In the genomic region with DNA sequence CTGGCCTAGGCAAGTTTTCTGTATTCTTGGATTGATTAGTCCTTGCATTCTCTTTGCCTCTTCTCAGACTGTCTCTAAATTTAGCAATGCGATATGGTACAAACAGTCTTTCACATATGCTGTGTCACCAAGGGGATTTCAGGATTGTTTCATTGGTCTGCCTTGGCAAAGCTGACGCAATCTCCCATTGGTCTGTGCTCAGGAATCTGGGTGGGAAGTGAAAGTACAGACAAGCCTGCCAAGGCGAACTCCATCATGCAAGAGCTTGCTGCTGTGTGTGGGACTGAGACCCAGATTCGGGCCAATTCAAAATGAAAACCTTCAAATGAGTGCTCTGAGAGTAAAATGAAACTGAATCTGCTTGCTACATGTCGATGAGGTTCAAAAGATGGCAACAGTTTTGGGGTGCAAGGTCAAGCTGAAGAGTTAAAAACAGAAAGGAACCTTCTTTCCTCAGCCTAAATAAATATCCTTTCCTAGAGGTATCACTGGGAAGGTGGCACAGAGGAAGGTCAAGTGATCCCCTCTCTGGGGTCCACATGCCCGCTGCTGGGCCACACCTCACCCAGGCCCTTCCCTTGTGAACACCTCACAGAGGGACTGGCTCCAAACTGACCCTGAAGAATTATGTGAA, we compare ENCODE assay signal across 8 cellular contexts.
DNase-seq lines count a peak whose midpoint lies in the region; ATAC-seq and TF ChIP-seq lines count a peak whose summit lies in the region.

No MANE protein-coding gene starts in this region.

- peak overlapping the region; percentile 80 for H3K9ac ChIP-seq in SK-N-SH

- TF ChIP-seq EP300 in SK-N-SH (IDR thresholded peaks at IDR 0.05; ENCODE audit: borderline replicate concordance in 1 of 2, low read depth in 1 of 2, low read length in 1 of 2): peak in 1 of 2 experiments; percentile 56; a peak in 1 of 4 replicates

- H3K4me3 ChIP-seq in AG04449 (ENCODE audit: low read depth, low read length) (no peak overlapping the region), SK-N-SH (ENCODE audit: low read depth in 2 of 2, low read length in 1 of 2) (peak overlapping the region in 1 of 2 experiments; percentile 54; a peak in 2 of 4 replicates), aorta (ENCODE audit: low read length in 2 of 2) (peak overlapping the region in 1 of 2 donors; percentile 21)

- H3K27me3 ChIP-seq in SK-N-SH (ENCODE audit: insufficient read depth): no peaks in the 10 kb centered on the region
- H3K27me3 ChIP-seq in aorta (ENCODE audit: control insufficient read depth in 1 of 2, insufficient read depth in 2 of 2, low read length in 1 of 2): no peaks in the 10 kb centered on the region

- no peak for TF ChIP-seq RAD21 in SK-N-SH (IDR thresholded peaks at IDR 0.05; ENCODE audit: low read length)

- peak overlapping the region; percentile 70 for H2AFZ ChIP-seq in SK-N-SH (ENCODE audit: low read depth)

- H3K36me3 ChIP-seq in SK-N-SH (replicated peaks in 1 of 2; ENCODE audit: control insufficient read depth in 1 of 2, insufficient read depth in 2 of 2, low read length in 1 of 2): no peaks in the 10 kb centered on the region
- H3K36me3 ChIP-seq in aorta (ENCODE audit: control insufficient read depth in 1 of 2, insufficient read depth in 2 of 2, low read length in 1 of 2): no peaks in the 10 kb centered on the region

- H4K20me1 ChIP-seq in SK-N-SH (ENCODE audit: insufficient read depth): no peaks in the 10 kb centered on the region

- peaks cover 8 to 9% of the 10 kb centered on the region in 2 donors for H3K4me1 Mint-ChIP-seq in effector memory CD8-positive, alpha-beta T cell (ENCODE audit: low read depth in 2 of 2)

- no peaks in the 10 kb centered on the region for H3K9me2 ChIP-seq in SK-N-SH

- TF ChIP-seq CTCF in AG04449 (IDR thresholded peaks at IDR 0.05; ENCODE audit: insufficient read depth, low read length, missing control alignments) (no peak), SK-N-SH (IDR thresholded peaks at IDR 0.05) (no peak)

- peak overlapping the region; percentile 82 to 100 for H3K27ac ChIP-seq in SK-N-SH (ENCODE audit: low read depth in 2 of 2, low read length in 1 of 2)
- H3K27ac ChIP-seq in aorta (ENCODE audit: low read depth in 1 of 2, low read length in 2 of 2): peak overlapping the region; percentile 82 to 86

- CTCF ChIA-PET in AG04449 (lab: Yijun Ruan, JAX) (interaction anchor here (0.7 kb wide), 1 partner anchor 388 kb away, joined by 4 read pairs; no protein-coding TSS in a partner anchor), SK-N-SH (lab: Yijun Ruan, JAX) (no interaction called here)

- H3K27me3 Mint-ChIP-seq in effector memory CD8-positive, alpha-beta T cell: no peaks in the 10 kb centered on the region

- peak overlapping the region; percentile 79 for H3K4me3 Mint-ChIP-seq in effector memory CD8-positive, alpha-beta T cell

- peak; percentile 87 for ATAC-seq in GM18909 (IDR thresholded peaks at IDR 0.05; ENCODE audit: poor library complexity, unreplicated experiment)
- ATAC-seq in HG03064 (IDR thresholded peaks at IDR 0.05; ENCODE audit: low read depth, unreplicated experiment): peak; percentile 85
- ATAC-seq in effector memory CD8-positive, alpha-beta T cell (replicated peaks): peak; percentile 63
- ATAC-seq in aorta (ENCODE audit: low FRiP score): peak; percentile 89

- intact Hi-C loops in aorta (cut with DNase I): no loop called here

- no peaks in the 10 kb centered on the region for H3K79me2 ChIP-seq in SK-N-SH (ENCODE audit: insufficient read depth)

- no peaks in the 10 kb centered on the region for H3K9me3 Mint-ChIP-seq in effector memory CD8-positive, alpha-beta T cell

- H3K27ac Mint-ChIP-seq in effector memory CD8-positive, alpha-beta T cell: peak overlapping the region; percentile 88 to 96

- H3K9me3 ChIP-seq in SK-N-SH (no peaks in the 10 kb centered on the region), aorta (ENCODE audit: control insufficient read depth, low read length) (no peaks in the 10 kb centered on the region)

- peaks cover 23% of the 10 kb centered on the region for H3F3A ChIP-seq in SK-N-SH (replicated peaks; ENCODE audit: insufficient read depth)

- H3K36me3 Mint-ChIP-seq in effector memory CD8-positive, alpha-beta T cell (ENCODE audit: insufficient read depth): no peaks in the 10 kb centered on the region

- WGBS in SK-N-SH (ENCODE audit: low lambda C conversion rate): 15% methylated on average over 6 of the region's 6 CpGs
- 16 to 17% methylated on average over 6 of the region's 6 CpGs for WGBS in aorta, 2 donors

- POLR2A ChIA-PET in AG04449 (lab: Yijun Ruan, JAX): no interaction called here
- POLR2A ChIA-PET in SK-N-SH (lab: Yijun Ruan, JAX): no interaction called here

- DNase-seq in AG04449 (ENCODE audit: low read depth, low spot score) (peak; percentile 76), SK-N-SH (no peak), non-pigmented ciliary epithelial cell (ENCODE audit: low read depth) (peak; percentile 86), aorta (peak; percentile 83 to 89), NCI-H187 treated with DMSO at 0.1 percent for 48 hours (lab: John Stamatoyannopoulos, UW) (no peak)
- peak in 1 of 3 experiments; percentile 17 for DNase-seq in effector memory CD8-positive, alpha-beta T cell

- peaks cover 0 to 25% of the 10 kb centered on the region in 2 experiments for H3K4me1 ChIP-seq in SK-N-SH (ENCODE audit: control insufficient read depth in 1 of 2, insufficient read depth in 2 of 2, low read depth in 1 of 2, low read length in 1 of 2)
- H3K4me1 ChIP-seq in aorta (ENCODE audit: control insufficient read depth in 1 of 2, insufficient read depth in 2 of 2, low read length in 2 of 2): peaks cover 3 to 10% of the 10 kb centered on the region in 2 donors

- peak overlapping the region; percentile 47 for H3K4me2 ChIP-seq in SK-N-SH

TF ChIP-seq in SK-N-SH, 30 proteins besides CTCF, POLR2A, EP300 and RAD21:
- TF ChIP-seq TEAD4 (IDR thresholded peaks at IDR 0.05; ENCODE audit: borderline replicate concordance, insufficient read depth) (no peak), ELF1 (IDR thresholded peaks at IDR 0.05) (no peak), NFIC (IDR thresholded peaks at IDR 0.05; ENCODE audit: borderline replicate concordance) (peak; percentile 67), FOSL2 (IDR thresholded peaks at IDR 0.05; ENCODE audit: borderline replicate concordance, low read depth) (peak; percentile 6; the same call in 1 of the 2 replicates), TCF12 (IDR thresholded peaks at IDR 0.05) (peak; percentile 54; the same call in 1 of the 2 replicates), FOXM1 (IDR thresholded peaks at IDR 0.05; ENCODE audit: low read depth) (0 out of 2 replicates have a peak, but pooled peaks have one; percentile 44), MEF2A (IDR thresholded peaks at IDR 0.05; ENCODE audit: borderline replicate concordance, low read depth) (peak; percentile 52; the same call in 1 of the 2 replicates), MXI1 (IDR thresholded peaks at IDR 0.05; ENCODE audit: low read depth, low read length) (no peak), TAF1 (IDR thresholded peaks at IDR 0.05; ENCODE audit: borderline replicate concordance, low read depth, low read length) (0 out of 2 replicates have a peak, but pooled peaks have one; percentile 58), JUND (IDR thresholded peaks at IDR 0.05) (peak; percentile 33; the same call in 1 of the 2 replicates)
- TF ChIP-seq, protein P1, sequence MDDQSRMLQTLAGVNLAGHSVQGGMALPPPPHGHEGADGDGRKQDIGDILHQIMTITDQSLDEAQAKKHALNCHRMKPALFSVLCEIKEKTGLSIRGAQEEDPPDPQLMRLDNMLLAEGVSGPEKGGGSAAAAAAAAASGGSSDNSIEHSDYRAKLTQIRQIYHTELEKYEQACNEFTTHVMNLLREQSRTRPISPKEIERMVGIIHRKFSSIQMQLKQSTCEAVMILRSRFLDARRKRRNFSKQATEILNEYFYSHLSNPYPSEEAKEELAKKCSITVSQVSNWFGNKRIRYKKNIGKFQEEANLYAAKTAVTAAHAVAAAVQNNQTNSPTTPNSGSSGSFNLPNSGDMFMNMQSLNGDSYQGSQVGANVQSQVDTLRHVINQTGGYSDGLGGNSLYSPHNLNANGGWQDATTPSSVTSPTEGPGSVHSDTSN (IDR thresholded peaks at IDR 0.05): peak; percentile 58
- TF ChIP-seq, protein P2, sequence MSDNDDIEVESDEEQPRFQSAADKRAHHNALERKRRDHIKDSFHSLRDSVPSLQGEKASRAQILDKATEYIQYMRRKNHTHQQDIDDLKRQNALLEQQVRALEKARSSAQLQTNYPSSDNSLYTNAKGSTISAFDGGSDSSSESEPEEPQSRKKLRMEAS (IDR thresholded peaks at IDR 0.05; ENCODE audit: low read depth): peak; percentile 78

Comparison
In these comparisons a context has a peak if more than half of its experiments do, and no peak if none do; other contexts are left out.
1. DNase-seq: peak in AG04449 (single experiment), non-pigmented ciliary epithelial cell (single experiment) and aorta (2 of 2); none in SK-N-SH (single experiment) and NCI-H187 treated with DMSO at 0.1 percent for 48 hours (single experiment).
2. Peak in every context shown above with its lines, with median percentiles within 50 percentile points of each other: ATAC-seq.